In the genomic region with DNA sequence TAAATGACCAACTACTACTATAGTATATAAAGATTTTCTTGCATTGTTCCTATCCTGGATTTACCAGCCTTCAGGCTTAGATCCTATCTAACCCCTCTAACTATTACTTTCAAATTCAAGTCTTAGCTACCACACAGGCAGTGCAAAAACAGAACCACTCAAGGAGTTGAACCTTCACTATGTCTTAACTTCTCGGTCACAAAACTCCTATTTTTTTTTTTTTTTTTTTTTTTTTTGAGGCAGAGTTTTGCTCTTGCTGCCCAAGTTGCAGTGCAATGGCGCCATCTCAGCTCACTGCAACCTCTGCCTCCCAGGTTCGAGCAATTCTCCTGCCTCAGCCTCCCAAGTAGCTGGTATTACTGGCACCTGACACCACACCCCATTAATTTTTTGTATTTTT, we compare ENCODE assay signal across 1 cellular context.
TF ChIP-seq lines count a peak whose summit lies in the region.

No MANE protein-coding gene starts in this region.

TF ChIP-seq in H1, 55 proteins besides CTCF, POLR2A, EP300 and RAD21:
- TF ChIP-seq NRF1 (IDR thresholded peaks at IDR 0.05; ENCODE audit: low read depth, low read length) (no peak), EZH2 (IDR thresholded peaks at IDR 0.05; ENCODE audit: low read depth, low read length, severe bottlenecking) (no peak), CTBP2 (IDR thresholded peaks at IDR 0.05; ENCODE audit: borderline replicate concordance, insufficient read depth, insufficient read length, low read length) (no peak), KDM1A (IDR thresholded peaks at IDR 0.05; ENCODE audit: borderline replicate concordance, low read length) (no peak), YY1 (IDR thresholded peaks at IDR 0.05; ENCODE audit: low read depth, low read length) (no peak), POLR2AphosphoS5 (IDR thresholded peaks at IDR 0.05; ENCODE audit: low read depth, low read length) (no peak), GTF2F1 (IDR thresholded peaks at IDR 0.05; ENCODE audit: borderline replicate concordance, low read depth, low read length) (no peak), RNF2 (IDR thresholded peaks at IDR 0.05; ENCODE audit: borderline replicate concordance, low read depth, low read length, missing control alignments, poor library complexity, severe bottlenecking) (no peak)
